Comparison of ENCODE assay signal across 1 cellular context in the genomic region with DNA sequence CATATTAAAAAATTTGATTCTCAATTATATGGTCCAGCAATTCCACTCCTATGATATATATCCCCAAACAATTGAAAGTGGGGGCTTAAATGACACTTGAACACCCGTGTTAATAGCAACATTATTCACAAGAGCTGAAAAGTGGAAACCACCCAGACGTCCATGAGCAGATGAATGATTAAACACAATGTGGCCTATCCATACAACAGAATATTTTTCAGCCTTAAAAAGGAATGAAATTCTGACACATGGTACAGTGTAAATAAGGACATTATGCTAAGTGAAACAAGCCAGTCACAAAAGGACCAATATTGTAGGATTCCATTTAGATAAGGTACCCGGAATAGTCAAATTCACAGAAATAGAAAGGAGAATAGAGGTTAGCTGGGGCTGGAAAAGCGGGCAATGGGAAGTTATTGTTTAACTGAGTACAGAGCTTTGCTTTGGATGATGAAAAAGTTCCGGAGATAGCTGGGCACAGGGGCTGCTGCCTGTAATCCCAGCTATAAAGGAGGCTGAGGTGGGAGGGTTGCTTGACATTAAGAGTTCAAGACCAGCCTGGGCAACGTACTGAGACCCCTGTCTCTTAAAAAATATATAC. TPM values are rescaled to one million over a fixed set of nuclear protein-coding genes. Genes with fewer than 3 reads are reported as not detected.
"Had no signal": no experiment of that assay in that cellular context is flagged by ENCODE, and none has a peak within 500 bp of the region (broad histone marks: within the 10 kb centered on the region; RNA-seq: fewer than 3 reads in every experiment).

No MANE protein-coding gene starts in this region.

RNA-seq across cellular contexts. Expression of gene FAAP24, which starts 31.5 kb away (rescaled TPM):
- total RNA-seq: ascending aorta had no signal
